In the genomic region with DNA sequence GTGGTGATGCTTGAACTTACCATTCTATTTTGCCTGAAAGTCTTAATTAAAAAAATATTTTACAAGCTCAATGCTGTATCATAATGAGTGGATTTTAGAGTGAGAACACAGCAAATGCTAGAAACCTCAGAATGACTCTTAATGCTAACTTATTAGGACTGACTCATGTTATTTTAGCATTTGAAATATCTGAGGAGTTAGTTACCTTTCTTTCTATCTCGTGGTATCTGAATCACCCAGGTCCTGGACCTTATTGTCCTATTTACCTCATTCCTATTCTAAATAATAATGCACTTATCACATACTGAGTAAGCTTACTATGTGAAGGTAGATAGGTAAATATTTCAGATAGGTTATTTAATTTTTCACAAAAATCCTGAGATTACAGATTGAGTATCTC, we compare ENCODE assay signal across 17 cellular contexts.
"Had no signal": no experiment of that assay in that cellular context is flagged by ENCODE, and none has a peak within 500 bp of the region (broad histone marks: within the 10 kb centered on the region; RNA-seq: fewer than 3 reads in every experiment).

No MANE protein-coding gene starts in this region.

- H3K27me3 ChIP-seq: adrenal gland, esophagus muscularis mucosa, heart left ventricle, right atrium auricular region had no signal

- H3K4me2 ChIP-seq: smooth muscle cell had no signal

- ATAC-seq: heart left ventricle; stimulated activated memory B cell treated with anti-CD40 and anti-IgM and Interleukin-4, amounts not matched to agents 10 μg/mL and 1 μg/mL and 100 μg/mL, for 72 hours had no signal

- DNase-seq: activated CD4-positive, alpha-beta T cell treated with anti-CD3 and anti-CD28 coated beads, Interleukin-2, amount 10 ng/mL, durations not matched to agents 7 days and 5 days; activated CD4-positive, CD25-positive, alpha-beta regulatory T cell; activated naive CD4-positive, alpha-beta T cell treated with anti-CD3 and anti-CD28 coated beads, Interleukin-2, amount 50 U/mL, for 16 hours; activated T-cell treated with anti-CD3 and anti-CD28 coated beads for 4 hours; adrenal gland; endodermal cell; foreskin fibroblast; heart left ventricle; islet precursor cell; posterior cingulate gyrus; stimulated activated CD4-positive, alpha-beta T cell treated with anti-CD3 and anti-CD28 coated beads, Interleukin-1b, Interleukin-23, amount 100 ng/mL, for 48 hours; substantia nigra; trophoblast cell had no signal

- H3K4me3 ChIP-seq: adrenal gland, esophagus muscularis mucosa, heart left ventricle, right atrium auricular region, smooth muscle cell had no signal

- H3K4me1 ChIP-seq: adrenal gland, esophagus muscularis mucosa, heart left ventricle, right atrium auricular region had no signal

- H3K9me3 ChIP-seq: adrenal gland, esophagus muscularis mucosa, heart left ventricle, right atrium auricular region had no signal

- H3K27ac ChIP-seq: adrenal gland, esophagus muscularis mucosa, heart left ventricle, right atrium auricular region had no signal
